Comparison of ENCODE assay signal across 14 cellular contexts in the genomic region with DNA sequence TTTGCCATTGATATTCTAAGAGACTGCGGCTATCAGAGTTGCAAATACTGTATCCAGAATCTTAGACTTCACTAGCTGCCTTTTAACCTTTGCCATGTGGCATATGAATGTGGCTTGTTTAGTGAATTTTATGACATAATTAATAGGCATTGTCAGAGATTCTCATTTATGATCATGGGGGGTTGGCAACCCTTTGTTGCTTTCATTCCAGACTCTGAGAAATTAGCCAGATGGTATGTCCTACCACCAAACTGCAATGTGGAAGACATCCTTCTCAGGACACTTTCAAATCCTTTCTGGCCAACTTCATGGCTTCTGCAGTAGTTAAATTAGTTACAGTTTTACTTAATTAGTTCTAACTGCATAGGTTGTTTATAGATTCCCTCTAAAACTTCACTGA.
DNase-seq lines count a peak whose midpoint lies in the region; ATAC-seq lines count a peak whose summit lies in the region.
"Had no signal": no experiment of that assay in that cellular context is flagged by ENCODE, and none has a peak within 500 bp of the region (broad histone marks: within the 10 kb centered on the region; RNA-seq: fewer than 3 reads in every experiment).

No MANE protein-coding gene starts in this region.

- DNase-seq in NCI-H748 (lab: John Stamatoyannopoulos, UW; ENCODE audit: unreplicated experiment): peak; percentile 23
- DNase-seq in NCI-H748 treated with DMSO at 0.1 percent for 48 hours (lab: John Stamatoyannopoulos, UW): no peak
- peak; percentile 94 for DNase-seq in NCI-H446 treated with DMSO at 0.1 percent for 48 hours (lab: John Stamatoyannopoulos, UW)
- peak; percentile 44 for DNase-seq in cerebellum (ENCODE audit: low spot score)
- no peak for DNase-seq in NCI-H526 treated with DMSO at 0.1 percent for 48 hours (lab: John Stamatoyannopoulos, UW)
- DNase-seq: BE2C; CD4-positive, alpha-beta memory T cell; DMS79; H7; IMR-90 had no signal

- ATAC-seq in HG03039 (IDR thresholded peaks at IDR 0.05; ENCODE audit: unreplicated experiment) (no peak), GM19324 (IDR thresholded peaks at IDR 0.05; ENCODE audit: low FRiP score, unreplicated experiment) (no peak)
- ATAC-seq: A549, GM23338 had no signal

Comparison
In these comparisons a context has a peak if more than half of its experiments do, and no peak if none do; other contexts are left out.
1. DNase-seq: peak in NCI-H748 (single experiment), NCI-H446 treated with DMSO at 0.1 percent for 48 hours (single experiment) and cerebellum (single experiment); none in NCI-H748 treated with DMSO at 0.1 percent for 48 hours (single experiment) and NCI-H526 treated with DMSO at 0.1 percent for 48 hours (single experiment).